Comparison of ENCODE assay signal across 14 cellular contexts in the genomic region with DNA sequence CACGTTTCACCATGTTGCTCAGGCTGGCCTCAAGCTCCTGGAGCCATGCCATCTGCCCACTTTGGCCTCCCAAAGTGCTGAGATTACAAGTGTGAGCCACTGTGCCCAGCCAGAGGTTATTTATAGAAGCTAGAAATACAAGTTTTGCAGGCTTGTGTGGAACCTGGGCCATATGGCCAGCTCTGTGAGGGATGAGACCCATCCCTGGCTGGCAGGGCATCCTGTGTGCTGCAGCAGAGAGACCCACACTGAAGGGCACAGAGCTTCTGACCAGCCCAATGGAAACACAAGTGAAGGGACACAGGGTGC. TPM values are rescaled to one million over a fixed set of nuclear protein-coding genes. Genes with fewer than 3 reads are reported as not detected.
DNase-seq lines count a peak whose midpoint lies in the region; ATAC-seq, FAIRE-seq and TF ChIP-seq lines count a peak whose summit lies in the region.
"Not testable (repeated sequence)": the region's sequence is repeated elsewhere in the genome, so short reads cannot be mapped to it uniquely, and the experiment has no call there.
"Had no signal": no experiment of that assay in that cellular context is flagged by ENCODE, and none has a peak within 500 bp of the region (broad histone marks: within the 10 kb centered on the region; RNA-seq: fewer than 3 reads in every experiment).

No MANE protein-coding gene starts in this region.

- H3K27me3 ChIP-seq in bronchial epithelial cell (ENCODE audit: control insufficient read depth, insufficient read depth, low read length); lung (ENCODE audit: control insufficient read depth, insufficient read depth): not testable (repeated sequence)

- ATAC-seq in GM18502 (IDR thresholded peaks at IDR 0.05; ENCODE audit: poor library complexity, unreplicated experiment), result peak; percentile 5
- peak; percentile 17 for ATAC-seq in GM21423 (IDR thresholded peaks at IDR 0.05; ENCODE audit: unreplicated experiment)
- ATAC-seq in HG02763 (IDR thresholded peaks at IDR 0.05; ENCODE audit: unreplicated experiment), result peak; percentile 7
- peak; percentile 13 for ATAC-seq in HG03571 (IDR thresholded peaks at IDR 0.05; ENCODE audit: unreplicated experiment)
- peak; percentile 7 for ATAC-seq in lung (ENCODE audit: insufficient read depth, low FRiP score)

- H3K9me3 ChIP-seq in lung (ENCODE audit: control insufficient read depth in 2 of 2, insufficient read depth in 1 of 2, low read length in 1 of 2), result not testable (repeated sequence)

- TF ChIP-seq CTCF in bronchial epithelial cell (IDR thresholded peaks at IDR 0.05; ENCODE audit: insufficient read depth, low read length, severe bottlenecking); lung (IDR thresholded peaks at IDR 0.05; ENCODE audit: control extremely low read depth, extremely low read depth): not testable (repeated sequence)

- DNase-seq in NCI-H510A treated with DMSO at 0.1 percent for 48 hours (lab: John Stamatoyannopoulos, UW) (peak; percentile 78), bronchial epithelial cell (ENCODE audit: low read depth) (peak; percentile 12), lung (ENCODE audit: low spot score) (peak; percentile 50)

- H3K27ac ChIP-seq in lung (ENCODE audit: low read depth in 1 of 2, low read length in 1 of 2), result not testable (repeated sequence)

- H3K4me3 ChIP-seq in bronchial epithelial cell (ENCODE audit: low read depth, low read length); lung: not testable (repeated sequence)

- not testable (repeated sequence) for FAIRE-seq in bronchial epithelial cell (lab: Jason Lieb, UNC)

- H3K36me3 ChIP-seq in bronchial epithelial cell (ENCODE audit: control insufficient read depth, insufficient read depth, low read length); lung (ENCODE audit: control insufficient read depth in 2 of 2, insufficient read depth in 2 of 2, low read length in 2 of 2): not testable (repeated sequence)

- H3K4me1 ChIP-seq in lung (ENCODE audit: control insufficient read depth in 2 of 2, insufficient read depth in 2 of 2, low read length in 2 of 2), result not testable (repeated sequence)

- 14 to 17% methylated on average over 1 of the region's 1 CpG for WGBS in lung, 2 donors

RNA-seq across cellular contexts. Expression of a gene that starts 35.5 kb away (rescaled TPM):
- total RNA-seq in bronchial epithelial cell, result not detected in 2 replicates
- total RNA-seq in lung, result 1 to 10 TPM in 1 of 2 donors, under 1 TPM in 1; 0.46 to 1.1 TPM
- under 1 TPM; 0.30 to 0.40 TPM for polyA plus RNA-seq in lung
- total RNA-seq: activated naive CD4-positive, alpha-beta T cell treated with anti-CD3 and anti-CD28 coated beads for 36 hours; activated T-helper 1 cell treated with anti-CD3 and anti-CD28 coated beads, Interleukin-12 subunit alpha, Interleukin-12 subunit beta, Interleukin-2, Interleukin-4 antibody, amounts not matched to agents 30 ng/mL and 10 ng/mL and 1 ng/mL, durations not matched to agents 14 hours and 24 hours and 36 hours; endothelial cell of umbilical vein; IMR-90; left ventricle myocardium inferior; pulmonary artery endothelial cell; SJSA1 had no signal
- polyA plus RNA-seq: endothelial cell of umbilical vein, IMR-90 had no signal

RNA-seq across cellular contexts. Expression of a gene that starts 48.6 kb away (rescaled TPM):
- total RNA-seq in bronchial epithelial cell (22.1 and 31.7 TPM in 2 replicates), lung (100 to 1,000 TPM in 1 of 2 donors, 10 to 100 TPM in 1; 97.7 to 282 TPM)
- 100 to 1,000 TPM; 135 to 404 TPM for polyA plus RNA-seq in lung

Comparison
In these comparisons a context has a peak if more than half of its experiments do, and no peak if none do; other contexts are left out.
1. DNase-seq: peak in every context shown above with its lines; median percentile 78 in NCI-H510A treated with DMSO at 0.1 percent for 48 hours; 50 in lung; 12 in bronchial epithelial cell.